In genomic region chr7:99440195-99440594, GRCh38 we compare ENCODE assay signal across 8 cellular contexts. TPM values are rescaled to one million over a fixed set of nuclear protein-coding genes. Genes with fewer than 3 reads are reported as not detected.
A peak's percentile ranks its signal among the peaks of the same experiment; 100 is the strongest.
DNase-seq lines count a peak whose midpoint lies in the region; FAIRE-seq and TF ChIP-seq lines count a peak whose summit lies in the region.

No MANE protein-coding gene starts in this region.

- peaks cover 46% of the 10 kb centered on the region for H3K79me2 ChIP-seq in endothelial cell of umbilical vein (ENCODE audit: control insufficient read depth, insufficient read depth, low read length)

- no TSS peak for BruUV-seq in endothelial cell of umbilical vein (replicated peaks; lab: Mats Ljungman, UMichigan)

- no peak for TF ChIP-seq CTCF in endothelial cell of umbilical vein (IDR thresholded peaks at IDR 0.05; ENCODE audit: extremely low read depth in 1 of 2, insufficient read depth in 1 of 2, low read depth in 1 of 2, low read length in 2 of 2)

- DNase-seq in GM04503 (ENCODE audit: low read depth) = peak; percentile 13
- peak; percentile 30 for DNase-seq in RKO (ENCODE audit: low spot score)
- DNase-seq in endothelial cell of umbilical vein (ENCODE audit: low read depth, low spot score) = no peak
- no peak for DNase-seq in stimulated activated CD4-positive, alpha-beta T cell treated with anti-CD3 and anti-CD28 coated beads, Interleukin-12 subunit alpha, Interleukin-12 subunit beta, amount 100 ng/mL, for 4 hours
- no peak for DNase-seq in GM12892 (ENCODE audit: insufficient read length)
- no peak for DNase-seq in NCI-H1105 treated with DMSO at 0.1 percent for 48 hours (lab: John Stamatoyannopoulos, UW)
- no peak for DNase-seq in HUDEP-2 (lab: John Stamatoyannopoulos, UW; ENCODE audit: unreplicated experiment in 76 of 76)

- no peak for TF ChIP-seq POLR2A in endothelial cell of umbilical vein (IDR thresholded peaks at IDR 0.05; ENCODE audit: low read depth, low read length)
- no peak for TF ChIP-seq POLR2A in GM12892 (IDR thresholded peaks at IDR 0.05; ENCODE audit: low read depth, low read length)

- FAIRE-seq in endothelial cell of umbilical vein (lab: Jason Lieb, UNC) (peak; percentile 66), GM12892 (lab: Jason Lieb, UNC) (no peak)

- dilution Hi-C loops in endothelial cell of umbilical vein (cut with MboI; ENCODE audit: extremely low pct_ligation_motif_present, low sequenced_read_pairs) = no loop called here

- no peak overlapping the region for H3K27ac ChIP-seq in endothelial cell of umbilical vein (ENCODE audit: insufficient read depth, low read depth, low read length)
- no peak overlapping the region for H3K27ac ChIP-seq in rectal smooth muscle tissue (ENCODE audit: low read depth, low read length)

- H3K27me3 ChIP-seq in endothelial cell of umbilical vein (ENCODE audit: control insufficient read depth in 2 of 2, insufficient read depth in 2 of 2, low read length in 2 of 2) (no peaks in the 10 kb centered on the region), rectal smooth muscle tissue (ENCODE audit: control insufficient read depth, insufficient read depth, low read length) (no peaks in the 10 kb centered on the region)

- H2AFZ ChIP-seq in endothelial cell of umbilical vein (ENCODE audit: low read depth, low read length) = no peak overlapping the region

- H3K4me1 ChIP-seq in endothelial cell of umbilical vein (ENCODE audit: control insufficient read depth, extremely low read depth, insufficient read depth, low read length) = peaks cover 14% of the 10 kb centered on the region
- H3K4me1 ChIP-seq in rectal smooth muscle tissue (ENCODE audit: control insufficient read depth, insufficient read depth, low read length) = peaks cover 11% of the 10 kb centered on the region

- POLR2A ChIA-PET in endothelial cell of umbilical vein (lab: Charles Lee) = no interaction called here

- CTCF ChIA-PET in endothelial cell of umbilical vein (lab: Charles Lee) = no interaction called here

- peak overlapping the region; percentile 83 for H3K4me2 ChIP-seq in endothelial cell of umbilical vein (ENCODE audit: insufficient read depth, low read length)

- intact Hi-C loops in endothelial cell of umbilical vein (cut with micrococcal nuclease) = no loop called here

- H3K9ac ChIP-seq in endothelial cell of umbilical vein (replicated peaks; ENCODE audit: extremely low read depth, insufficient read depth, low read length) (no peak overlapping the region), rectal smooth muscle tissue (ENCODE audit: low read length) (no peak overlapping the region)

- H4K20me1 ChIP-seq in endothelial cell of umbilical vein (replicated peaks; ENCODE audit: control insufficient read depth, extremely low read depth, insufficient read depth, low read length) = no peaks in the 10 kb centered on the region

- H3K9me1 ChIP-seq in endothelial cell of umbilical vein (replicated peaks; ENCODE audit: control insufficient read depth, extremely low read depth, insufficient read depth, low read length) = no peaks in the 10 kb centered on the region

- H3K9me3 ChIP-seq in endothelial cell of umbilical vein (replicated peaks; ENCODE audit: control insufficient read depth, insufficient read depth, low read length) = no peaks in the 10 kb centered on the region

- H3K4me3 ChIP-seq in endothelial cell of umbilical vein (replicated peaks in 1 of 3; ENCODE audit: insufficient read depth in 1 of 3, low read depth in 1 of 3, low read length in 3 of 3) = peak overlapping the region in 1 of 3 experiments; percentile 88
- peak overlapping the region; percentile 14 for H3K4me3 ChIP-seq in rectal smooth muscle tissue (ENCODE audit: low read length)

- H3K36me3 ChIP-seq in endothelial cell of umbilical vein (ENCODE audit: control insufficient read depth in 2 of 2, extremely low read depth in 1 of 2, insufficient read depth in 2 of 2, low read length in 2 of 2) (peaks cover 5 to 9% of the 10 kb centered on the region in 2 experiments), rectal smooth muscle tissue (ENCODE audit: control insufficient read depth, insufficient read depth, low read length) (peaks cover 2% of the 10 kb centered on the region)

TF ChIP-seq in endothelial cell of umbilical vein, 7 proteins besides CTCF, POLR2A, EP300 and RAD21:
- no peak for TF ChIP-seq POLR2AphosphoS5 (IDR thresholded peaks at IDR 0.05; ENCODE audit: insufficient read depth, low read depth, low read length)
- no peak for TF ChIP-seq EZH2 (IDR thresholded peaks at IDR 0.05; ENCODE audit: borderline replicate concordance, low read depth, low read length, severe bottlenecking)
- no peak for TF ChIP-seq JUN (IDR thresholded peaks at IDR 0.05; ENCODE audit: borderline replicate concordance, insufficient read depth, insufficient read length, low read depth)
- TF ChIP-seq GATA2 (IDR thresholded peaks at IDR 0.05; ENCODE audit: insufficient read depth, insufficient read length, low read depth, low read length) = no peak

RNA-seq across cellular contexts. Expression of gene CPSF4, which starts 1.5 kb away (rescaled TPM):
- total RNA-seq in endothelial cell of umbilical vein = 48.3 and 51.5 TPM in 2 replicates
- polyA plus RNA-seq in endothelial cell of umbilical vein = 53.0 and 56.1 TPM in 2 replicates
- polyA plus RNA-seq in endothelial cell of umbilical vein (2011; cell fraction: cytosol; rRNA removed) = 34.9 and 39.5 TPM in 2 replicates
- 120 and 124 TPM in 2 replicates for polyA plus RNA-seq in endothelial cell of umbilical vein (2011; cell fraction: nucleus; rRNA removed)
- polyA plus RNA-seq in endothelial cell of umbilical vein (2012) = 23.6 and 28.9 TPM in 2 replicates
- polyA minus RNA-seq in endothelial cell of umbilical vein = 43.7 and 45.0 TPM in 2 replicates
- polyA minus RNA-seq in endothelial cell of umbilical vein (2011; cell fraction: cytosol; rRNA and poly(A)+ RNA removed) = 26.6 TPM
- polyA minus RNA-seq in endothelial cell of umbilical vein (2011; cell fraction: nucleus; rRNA and poly(A)+ RNA removed) = 41.0 and 42.1 TPM in 2 replicates
- polyA plus RNA-seq in GM12892 (2012; ENCODE audit: missing spikeins) = 34.0 TPM

RNA-seq across cellular contexts. Expression of gene PTCD1, which starts 1.6 kb away (rescaled TPM):
- 6.9 and 9.6 TPM in 2 replicates for total RNA-seq in endothelial cell of umbilical vein
- polyA plus RNA-seq in endothelial cell of umbilical vein = 3.8 and 4.2 TPM in 2 replicates
- 2.6 and 3.6 TPM in 2 replicates for polyA plus RNA-seq in endothelial cell of umbilical vein (2011; cell fraction: cytosol; rRNA removed)
- polyA plus RNA-seq in endothelial cell of umbilical vein (2011; cell fraction: nucleus; rRNA removed) = 6.4 TPM in 2 replicates
- polyA plus RNA-seq in endothelial cell of umbilical vein (2012) = 3.3 and 3.9 TPM in 2 replicates
- 2.9 and 3.2 TPM in 2 replicates for polyA minus RNA-seq in endothelial cell of umbilical vein
- 5.2 TPM for polyA minus RNA-seq in endothelial cell of umbilical vein (2011; cell fraction: cytosol; rRNA and poly(A)+ RNA removed)
- polyA minus RNA-seq in endothelial cell of umbilical vein (2011; cell fraction: nucleus; rRNA and poly(A)+ RNA removed) = 3.5 and 3.7 TPM in 2 replicates
- polyA plus RNA-seq in GM12892 (2012; ENCODE audit: missing spikeins) = 3.1 TPM

RNA-seq across cellular contexts. Expression of gene ATP5MF, which starts 25.8 kb away (rescaled TPM):
- 348 and 369 TPM in 2 replicates for total RNA-seq in endothelial cell of umbilical vein
- 2,129 and 2,140 TPM in 2 replicates for polyA plus RNA-seq in endothelial cell of umbilical vein
- 1,643 and 2,429 TPM in 2 replicates for polyA plus RNA-seq in endothelial cell of umbilical vein (2011; cell fraction: cytosol; rRNA removed)
- polyA plus RNA-seq in endothelial cell of umbilical vein (2011; cell fraction: nucleus; rRNA removed) = 440 and 839 TPM in 2 replicates
- 722 and 1,436 TPM in 2 replicates for polyA plus RNA-seq in endothelial cell of umbilical vein (2012)
- polyA minus RNA-seq in endothelial cell of umbilical vein = 159 and 174 TPM in 2 replicates
- polyA minus RNA-seq in endothelial cell of umbilical vein (2011; cell fraction: cytosol; rRNA and poly(A)+ RNA removed) = 220 TPM
- 41.5 and 43.9 TPM in 2 replicates for polyA minus RNA-seq in endothelial cell of umbilical vein (2011; cell fraction: nucleus; rRNA and poly(A)+ RNA removed)
- 2,138 TPM for polyA plus RNA-seq in GM12892 (2012; ENCODE audit: missing spikeins)

RNA-seq across cellular contexts. Expression of gene BUD31, which starts 31.4 kb away (rescaled TPM):
- 113 and 122 TPM in 2 replicates for total RNA-seq in endothelial cell of umbilical vein
- 67.1 and 67.8 TPM in 2 replicates for polyA plus RNA-seq in endothelial cell of umbilical vein
- polyA plus RNA-seq in endothelial cell of umbilical vein (2011; cell fraction: cytosol; rRNA removed) = 89.4 and 102 TPM in 2 replicates
- 51.2 and 54.0 TPM in 2 replicates for polyA plus RNA-seq in endothelial cell of umbilical vein (2011; cell fraction: nucleus; rRNA removed)
- polyA plus RNA-seq in endothelial cell of umbilical vein (2012) = 72.9 and 103 TPM in 2 replicates
- 48.1 and 55.6 TPM in 2 replicates for polyA minus RNA-seq in endothelial cell of umbilical vein
- 33.1 TPM for polyA minus RNA-seq in endothelial cell of umbilical vein (2011; cell fraction: cytosol; rRNA and poly(A)+ RNA removed)
- polyA minus RNA-seq in endothelial cell of umbilical vein (2011; cell fraction: nucleus; rRNA and poly(A)+ RNA removed) = 15.5 and 17.6 TPM in 2 replicates
- polyA plus RNA-seq in GM12892 (2012; ENCODE audit: missing spikeins) = 130 TPM

RNA-seq across cellular contexts. Expression of gene PDAP1, which starts 31.8 kb away (rescaled TPM):
- 148 and 150 TPM in 2 replicates for total RNA-seq in endothelial cell of umbilical vein
- 19.3 and 32.6 TPM in 2 replicates for polyA plus RNA-seq in endothelial cell of umbilical vein
- 91.8 and 121 TPM in 2 replicates for polyA plus RNA-seq in endothelial cell of umbilical vein (2011; cell fraction: cytosol; rRNA removed)
- polyA plus RNA-seq in endothelial cell of umbilical vein (2011; cell fraction: nucleus; rRNA removed) = 44.7 and 69.2 TPM in 2 replicates
- 144 and 167 TPM in 2 replicates for polyA plus RNA-seq in endothelial cell of umbilical vein (2012)
- 11.9 and 14.5 TPM in 2 replicates for polyA minus RNA-seq in endothelial cell of umbilical vein
- 22.3 TPM for polyA minus RNA-seq in endothelial cell of umbilical vein (2011; cell fraction: cytosol; rRNA and poly(A)+ RNA removed)
- 6.2 and 6.3 TPM in 2 replicates for polyA minus RNA-seq in endothelial cell of umbilical vein (2011; cell fraction: nucleus; rRNA and poly(A)+ RNA removed)
- 108 TPM for polyA plus RNA-seq in GM12892 (2012; ENCODE audit: missing spikeins)

Comparison
In these comparisons a context has a peak if more than half of its experiments do, and no peak if none do; other contexts are left out.
1. DNase-seq: peak in GM04503 (single experiment) and RKO (single experiment); none in endothelial cell of umbilical vein (single experiment), stimulated activated CD4-positive, alpha-beta T cell treated with anti-CD3 and anti-CD28 coated beads, Interleukin-12 subunit alpha, Interleukin-12 subunit beta, amount 100 ng/mL, for 4 hours (single experiment), GM12892 (single experiment), NCI-H1105 treated with DMSO at 0.1 percent for 48 hours (single experiment) and HUDEP-2 (0 of 76).